In the genomic region with DNA sequence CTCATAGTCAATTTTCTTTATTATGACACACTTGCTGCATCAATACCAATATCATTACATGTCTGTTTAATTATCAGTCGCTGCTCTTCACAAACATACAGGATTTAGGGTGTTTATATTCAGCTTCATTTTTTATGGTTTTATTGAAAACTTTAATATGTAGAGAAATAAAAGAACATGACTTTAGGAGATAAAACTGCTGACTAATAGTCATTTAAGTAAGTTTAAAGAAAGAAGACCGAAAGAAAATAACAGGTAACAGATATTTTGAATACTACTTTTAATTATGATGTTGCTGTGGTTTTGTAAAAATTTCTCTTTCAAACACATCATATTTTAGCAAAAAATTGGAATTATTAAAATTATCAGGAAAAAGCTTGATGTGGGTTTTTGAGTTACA, we compare ENCODE assay signal across 20 cellular contexts.
"Had no signal": no experiment of that assay in that cellular context is flagged by ENCODE, and none has a peak within 500 bp of the region (broad histone marks: within the 10 kb centered on the region; RNA-seq: fewer than 3 reads in every experiment).

No MANE protein-coding gene starts in this region.

- ATAC-seq: Panc1 had no signal

- H3K27ac ChIP-seq: HL-60, RWPE1 had no signal

- FAIRE-seq: HTR-8/SVneo had no signal

- H3K9me3 ChIP-seq: SK-N-SH had no signal

- H3K4me2 ChIP-seq: SK-N-SH had no signal

- H3K9me2 ChIP-seq: SK-N-SH had no signal

- DNase-seq: Karpas-422, KG1, MM.1S, NCI-H1105, NCI-H1417, NCI-H146, NCI-H1694 treated with DMSO at 0.1 percent for 48 hours, NCI-H1930, NCI-H2081, NCI-H2107, NCI-H2227 treated with DMSO at 0.1 percent for 48 hours, NCI-H524, NCI-H748 treated with DMSO at 0.1 percent for 48 hours, SHP77, SK-N-SH, T-helper 1 cell had no signal
